Comparison of ENCODE assay signal across 19 cellular contexts in genomic region chr5:90142531-90142930, GRCh38.
"Had no signal": no experiment of that assay in that cellular context is flagged by ENCODE, and none has a peak within 500 bp of the region (broad histone marks: within the 10 kb centered on the region; RNA-seq: fewer than 3 reads in every experiment).

No MANE protein-coding gene starts in this region.

- DNase-seq: activated effector memory CD4-positive, alpha-beta T cell treated with Interleukin-2 at 50 U/mL for 16 hours; activated naive CD4-positive, alpha-beta T cell treated with anti-CD3 and anti-CD28 coated beads for 36 hours; activated naive CD8-positive, alpha-beta T cell treated with anti-CD3 and anti-CD28 coated beads for 36 hours; activated T-cell treated with anti-CD3 and anti-CD28 coated beads for 4 hours; adrenal gland; aorta; body of pancreas; cerebellar nuclear complex; colonic mucosa; effector CD8-positive, alpha-beta T cell; esophagus squamous epithelium; left lung; lower lobe of right lung; mesendoderm; stimulated activated CD4-positive, alpha-beta T cell treated with anti-CD3 and anti-CD28 coated beads, Interleukin-15, amount 100 ng/mL, for 24 hours; stimulated activated CD4-positive, alpha-beta T cell treated with anti-CD3 and anti-CD28 coated beads, Interleukin-2, amount 100 ng/mL, for 24 hours; T1000 had no signal

- H3K36me3 Mint-ChIP-seq: activated naive CD8-positive, alpha-beta T cell treated with anti-CD3 and anti-CD28 coated beads for 36 hours; natural killer cell treated with Interleukin-12 subunit alpha and Interleukin-12 subunit beta and Interleukin-15 and Interleukin-18, amount 100 ng/mL, for 72 hours had no signal

- H3K4me3 Mint-ChIP-seq: activated naive CD4-positive, alpha-beta T cell treated with anti-CD3 and anti-CD28 coated beads for 36 hours; activated naive CD8-positive, alpha-beta T cell treated with anti-CD3 and anti-CD28 coated beads for 36 hours; natural killer cell treated with Interleukin-12 subunit alpha and Interleukin-12 subunit beta and Interleukin-15 and Interleukin-18, amount 100 ng/mL, for 72 hours; stimulated activated naive CD8-positive, alpha-beta T cell treated with anti-CD3 and anti-CD28 coated beads, Interleukin-15, Interleukin-2, amounts not matched to agents 100 ng/mL and 50 ng/mL, for 24 hours had no signal

- ATAC-seq: body of pancreas; left lung; lower lobe of right lung; natural killer cell treated with Interleukin-12 subunit alpha and Interleukin-12 subunit beta and Interleukin-15 and Interleukin-18, amount 100 ng/mL, for 72 hours had no signal

- H3K27ac Mint-ChIP-seq: activated naive CD4-positive, alpha-beta T cell treated with anti-CD3 and anti-CD28 coated beads for 36 hours; activated naive CD8-positive, alpha-beta T cell treated with anti-CD3 and anti-CD28 coated beads for 36 hours; natural killer cell treated with Interleukin-12 subunit alpha and Interleukin-12 subunit beta and Interleukin-15 and Interleukin-18, amount 100 ng/mL, for 72 hours; stimulated activated naive CD8-positive, alpha-beta T cell treated with anti-CD3 and anti-CD28 coated beads, Interleukin-15, Interleukin-2, amounts not matched to agents 100 ng/mL and 50 ng/mL, for 24 hours had no signal

- H3K9me3 Mint-ChIP-seq: activated naive CD4-positive, alpha-beta T cell treated with anti-CD3 and anti-CD28 coated beads for 36 hours; natural killer cell treated with Interleukin-12 subunit alpha and Interleukin-12 subunit beta and Interleukin-15 and Interleukin-18, amount 100 ng/mL, for 72 hours; stimulated activated naive CD8-positive, alpha-beta T cell treated with anti-CD3 and anti-CD28 coated beads, Interleukin-15, Interleukin-2, amounts not matched to agents 100 ng/mL and 50 ng/mL, for 24 hours had no signal

- H3K27me3 Mint-ChIP-seq: activated naive CD8-positive, alpha-beta T cell treated with anti-CD3 and anti-CD28 coated beads for 36 hours; natural killer cell treated with Interleukin-12 subunit alpha and Interleukin-12 subunit beta and Interleukin-15 and Interleukin-18, amount 100 ng/mL, for 72 hours; stimulated activated naive CD8-positive, alpha-beta T cell treated with anti-CD3 and anti-CD28 coated beads, Interleukin-15, Interleukin-2, amounts not matched to agents 100 ng/mL and 50 ng/mL, for 24 hours had no signal

- H3K4me1 Mint-ChIP-seq: activated naive CD8-positive, alpha-beta T cell treated with anti-CD3 and anti-CD28 coated beads for 36 hours had no signal
